ENCODE assay signal across 31 cellular contexts in the genomic region with DNA sequence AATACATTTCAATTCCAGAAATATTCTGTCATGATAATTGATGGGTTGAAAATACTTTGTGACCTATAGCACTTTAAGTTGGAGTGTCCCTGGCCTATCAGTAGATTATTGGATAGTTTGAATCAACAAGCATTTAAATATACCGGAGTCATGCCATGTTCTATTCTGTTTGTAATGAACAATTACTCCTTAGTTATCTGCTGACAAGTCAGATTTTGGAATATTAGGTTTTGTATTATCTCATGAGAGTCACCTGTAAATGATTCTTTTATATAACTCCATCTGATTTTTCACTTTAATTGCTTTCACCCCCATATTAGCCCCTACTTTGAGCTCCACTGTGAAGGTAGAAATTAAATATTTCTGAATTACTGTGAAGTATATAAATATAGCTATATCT.
"Had no signal": no experiment of that assay in that cellular context is flagged by ENCODE, and none has a peak within 500 bp of the region (broad histone marks: within the 10 kb centered on the region; RNA-seq: fewer than 3 reads in every experiment).

No MANE protein-coding gene starts in this region.

- H3K36me3 ChIP-seq: MG63 had no signal

- H3K9me3 ChIP-seq: MG63 had no signal

- H3K27me3 ChIP-seq: MG63 had no signal

- DNase-seq: Karpas-422, Kasumi-1, MG63, MM.1S, MV-4-11, NCI-H1048, NCI-H1092 treated with DMSO at 0.1 percent for 48 hours, NCI-H1105, NCI-H1417, NCI-H1417 treated with DMSO at 0.1 percent for 48 hours, NCI-H1436, NCI-H1436 treated with DMSO at 0.1 percent for 48 hours, NCI-H1694, NCI-H1694 treated with DMSO at 0.1 percent for 48 hours, NCI-H187, NCI-H187 treated with DMSO at 0.1 percent for 48 hours, NCI-H2029, NCI-H2029 treated with DMSO at 0.1 percent for 48 hours, NCI-H2081 treated with DMSO at 0.1 percent for 48 hours, NCI-H2107, NCI-H2171, NCI-H2171 treated with DMSO at 0.1 percent for 48 hours, NCI-H2227 treated with DMSO at 0.1 percent for 48 hours, NCI-H226, NCI-H345, NCI-H446, NCI-H446 treated with DMSO at 0.1 percent for 48 hours, NCI-H510A, NCI-H510A treated with DMSO at 0.1 percent for 48 hours, NCI-H524, NCI-H524 treated with DMSO at 0.1 percent for 48 hours had no signal

- H3K4me3 ChIP-seq: MG63 had no signal
